8 cellular contexts compared by ENCODE assay signal in the genomic region with DNA sequence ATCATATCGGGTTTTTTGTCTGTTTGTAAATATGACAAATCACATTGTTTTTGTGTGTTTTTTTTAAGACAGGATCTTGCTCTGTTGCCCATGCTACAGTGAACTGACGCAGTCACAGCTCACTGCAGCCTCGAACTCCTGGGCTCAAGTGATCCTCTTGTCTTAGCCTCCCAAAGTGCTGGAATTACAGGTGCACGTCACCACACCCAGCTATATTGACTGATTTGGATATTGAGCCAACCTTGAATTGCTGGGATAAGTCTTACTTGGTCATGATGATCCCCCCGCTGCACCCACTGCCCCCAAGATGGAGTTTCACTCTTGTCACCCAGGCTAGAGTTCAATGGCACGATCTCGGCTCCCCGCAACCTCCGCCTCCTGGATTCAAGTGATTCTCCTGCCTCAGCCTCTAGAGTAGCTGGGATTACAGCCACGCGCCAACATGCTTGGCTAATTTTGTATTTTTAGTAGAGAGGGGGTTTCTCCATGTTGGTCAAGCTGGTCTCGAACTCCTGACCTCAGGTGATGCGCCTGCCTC.
DNase-seq lines count a peak whose midpoint lies in the region; ATAC-seq, FAIRE-seq and TF ChIP-seq lines count a peak whose summit lies in the region.
"Not testable (repeated sequence)": the region's sequence is repeated elsewhere in the genome, so short reads cannot be mapped to it uniquely, and the experiment has no call there.

No MANE protein-coding gene starts in this region.

- intact Hi-C loops in activated CD4-positive, alpha-beta T cell treated with anti-CD3 and anti-CD28 coated beads for 36 hours (cut with DNase I, micrococcal nuclease); kidney (cut with DNase I): not testable (repeated sequence)

- TF ChIP-seq CTCF in kidney (IDR thresholded peaks at IDR 0.05; ENCODE audit: borderline replicate concordance, extremely low read depth, insufficient read depth): not testable (repeated sequence)

- not testable (repeated sequence) for H3K4me3 Mint-ChIP-seq in activated CD4-positive, alpha-beta T cell treated with anti-CD3 and anti-CD28 coated beads for 36 hours; activated T-cell treated with anti-CD3 and anti-CD28 coated beads, Interleukin-2, amount 50 U/mL, for 24 hours
- H3K4me3 Mint-ChIP-seq in central memory CD8-positive, alpha-beta T cell: peak overlapping the region; percentile 42
- H3K4me3 Mint-ChIP-seq in stimulated activated naive B cell treated with anti-CD40 and anti-IgM and Interleukin-4, amounts not matched to agents 10 μg/mL and 1 μg/mL and 100 μg/mL, for 72 hours: peak overlapping the region in 1 of 2 donors; percentile 29

- FAIRE-seq in GM12892 (lab: Jason Lieb, UNC): peak; percentile 69
- FAIRE-seq in kidney (lab: Jason Lieb, UNC): not testable (repeated sequence)

- ATAC-seq in activated CD4-positive, alpha-beta T cell treated with anti-CD3 and anti-CD28 coated beads for 36 hours; activated naive CD4-positive, alpha-beta T cell treated with anti-CD3 and anti-CD28 coated beads, Interleukin-2, amount 50 U/mL, for 72 hours; central memory CD8-positive, alpha-beta T cell (replicated peaks; ENCODE audit: extremely low read depth, poor library complexity, severe bottlenecking); stimulated activated naive B cell treated with anti-CD40 and anti-IgM and Interleukin-4, amounts not matched to agents 10 μg/mL and 1 μg/mL and 100 μg/mL, for 72 hours (replicated peaks): not testable (repeated sequence)

- POLR2A ChIA-PET in activated CD4-positive, alpha-beta T cell treated with anti-CD3 and anti-CD28 coated beads for 36 hours (lab: Charles Lee): not testable (repeated sequence)

- not testable (repeated sequence) for H3K27me3 ChIP-seq in BLaER1

- CTCF ChIA-PET in activated CD4-positive, alpha-beta T cell treated with anti-CD3 and anti-CD28 coated beads for 36 hours (lab: Charles Lee): not testable (repeated sequence)

- H3K9ac ChIP-seq in BLaER1; kidney (ENCODE audit: low read length in 2 of 2): not testable (repeated sequence)

- peaks cover 22% of the 10 kb centered on the region for H3K9me3 Mint-ChIP-seq in activated CD4-positive, alpha-beta T cell treated with anti-CD3 and anti-CD28 coated beads for 36 hours (ENCODE audit: low read depth)
- H3K9me3 Mint-ChIP-seq in activated T-cell treated with anti-CD3 and anti-CD28 coated beads, Interleukin-2, amount 50 U/mL, for 24 hours: peaks cover 15% of the 10 kb centered on the region
- peaks cover 6 to 12% of the 10 kb centered on the region in 2 donors for H3K9me3 Mint-ChIP-seq in activated naive CD4-positive, alpha-beta T cell treated with anti-CD3 and anti-CD28 coated beads, Interleukin-2, amount 50 U/mL, for 72 hours
- not testable (repeated sequence) for H3K9me3 Mint-ChIP-seq in central memory CD8-positive, alpha-beta T cell
- H3K9me3 Mint-ChIP-seq in stimulated activated naive B cell treated with anti-CD40 and anti-IgM and Interleukin-4, amounts not matched to agents 10 μg/mL and 1 μg/mL and 100 μg/mL, for 72 hours: peaks cover 8 to 10% of the 10 kb centered on the region in 2 donors

- peaks cover 95% of the 10 kb centered on the region for H3K4me1 Mint-ChIP-seq in activated CD4-positive, alpha-beta T cell treated with anti-CD3 and anti-CD28 coated beads for 36 hours
- peaks cover 99% of the 10 kb centered on the region for H3K4me1 Mint-ChIP-seq in activated T-cell treated with anti-CD3 and anti-CD28 coated beads, Interleukin-2, amount 50 U/mL, for 24 hours (ENCODE audit: low read depth)
- peaks cover 91% of the 10 kb centered on the region for H3K4me1 Mint-ChIP-seq in central memory CD8-positive, alpha-beta T cell
- peaks cover 61 to 91% of the 10 kb centered on the region in 2 donors for H3K4me1 Mint-ChIP-seq in stimulated activated naive B cell treated with anti-CD40 and anti-IgM and Interleukin-4, amounts not matched to agents 10 μg/mL and 1 μg/mL and 100 μg/mL, for 72 hours

- not testable (repeated sequence) for H3K4me2 ChIP-seq in BLaER1

- peaks cover 92% of the 10 kb centered on the region for H3K36me3 Mint-ChIP-seq in activated CD4-positive, alpha-beta T cell treated with anti-CD3 and anti-CD28 coated beads for 36 hours (ENCODE audit: low read depth)
- peaks cover 99% of the 10 kb centered on the region for H3K36me3 Mint-ChIP-seq in activated T-cell treated with anti-CD3 and anti-CD28 coated beads, Interleukin-2, amount 50 U/mL, for 24 hours (ENCODE audit: low read depth)
- H3K36me3 Mint-ChIP-seq in activated naive CD4-positive, alpha-beta T cell treated with anti-CD3 and anti-CD28 coated beads, Interleukin-2, amount 50 U/mL, for 72 hours: peaks cover 73 to 94% of the 10 kb centered on the region in 2 donors
- H3K36me3 Mint-ChIP-seq in central memory CD8-positive, alpha-beta T cell (ENCODE audit: insufficient read depth): peaks cover 71% of the 10 kb centered on the region
- peaks cover 81 to 96% of the 10 kb centered on the region in 2 donors for H3K36me3 Mint-ChIP-seq in stimulated activated naive B cell treated with anti-CD40 and anti-IgM and Interleukin-4, amounts not matched to agents 10 μg/mL and 1 μg/mL and 100 μg/mL, for 72 hours

- peaks cover 95% of the 10 kb centered on the region for H4K20me1 ChIP-seq in BLaER1

- not testable (repeated sequence) for TF ChIP-seq POLR2A in GM12892 (IDR thresholded peaks at IDR 0.05; ENCODE audit: low read depth, low read length)

- peaks cover 97% of the 10 kb centered on the region for H3K36me3 ChIP-seq in BLaER1
- H3K36me3 ChIP-seq in kidney (ENCODE audit: control insufficient read depth in 1 of 2, insufficient read depth in 2 of 2, low read length in 2 of 2): not testable (repeated sequence)

- not testable (repeated sequence) for DNase-seq in GM12892 (ENCODE audit: insufficient read length); activated CD4-positive, alpha-beta T cell treated with anti-CD3 and anti-CD28 coated beads for 36 hours; activated T-cell treated with anti-CD3 and anti-CD28 coated beads, Interleukin-2, amount 50 U/mL, for 24 hours; activated naive CD4-positive, alpha-beta T cell treated with anti-CD3 and anti-CD28 coated beads, Interleukin-2, amount 50 U/mL, for 72 hours (ENCODE audit: low spot score in 2 of 2); central memory CD8-positive, alpha-beta T cell (ENCODE audit: low spot score in 2 of 2); stimulated activated naive B cell treated with anti-CD40 and anti-IgM and Interleukin-4, amounts not matched to agents 10 μg/mL and 1 μg/mL and 100 μg/mL, for 72 hours
- peak; percentile 71 for DNase-seq in kidney

- H3K27me3 Mint-ChIP-seq in activated CD4-positive, alpha-beta T cell treated with anti-CD3 and anti-CD28 coated beads for 36 hours; activated T-cell treated with anti-CD3 and anti-CD28 coated beads, Interleukin-2, amount 50 U/mL, for 24 hours; central memory CD8-positive, alpha-beta T cell; stimulated activated naive B cell treated with anti-CD40 and anti-IgM and Interleukin-4, amounts not matched to agents 10 μg/mL and 1 μg/mL and 100 μg/mL, for 72 hours: not testable (repeated sequence)

- not testable (repeated sequence) for H3K27ac ChIP-seq in BLaER1; kidney (ENCODE audit: low read depth in 2 of 2, low read length in 2 of 2)

- H3K4me3 ChIP-seq in BLaER1: 0 out of 2 replicates have a peak overlapping the region, but pooled peaks have one; percentile 29
- not testable (repeated sequence) for H3K4me3 ChIP-seq in kidney (ENCODE audit: low read length in 2 of 2)

- peak overlapping the region; percentile 73 for H3K27ac Mint-ChIP-seq in activated CD4-positive, alpha-beta T cell treated with anti-CD3 and anti-CD28 coated beads for 36 hours
- peak overlapping the region; percentile 87 for H3K27ac Mint-ChIP-seq in activated T-cell treated with anti-CD3 and anti-CD28 coated beads, Interleukin-2, amount 50 U/mL, for 24 hours
- H3K27ac Mint-ChIP-seq in activated naive CD4-positive, alpha-beta T cell treated with anti-CD3 and anti-CD28 coated beads, Interleukin-2, amount 50 U/mL, for 72 hours: peak overlapping the region; percentile 32 to 52
- H3K27ac Mint-ChIP-seq in central memory CD8-positive, alpha-beta T cell (ENCODE audit: low read depth): peak overlapping the region; percentile 93
- peak overlapping the region; percentile 67 for H3K27ac Mint-ChIP-seq in stimulated activated naive B cell treated with anti-CD40 and anti-IgM and Interleukin-4, amounts not matched to agents 10 μg/mL and 1 μg/mL and 100 μg/mL, for 72 hours

- H3K4me1 ChIP-seq in BLaER1: peaks cover 64% of the 10 kb centered on the region
- H3K4me1 ChIP-seq in kidney (ENCODE audit: control insufficient read depth in 1 of 2, insufficient read depth in 1 of 2, low read depth in 1 of 2, low read length in 2 of 2): not testable (repeated sequence)

- H3K9me3 ChIP-seq in BLaER1: peaks cover 52% of the 10 kb centered on the region
- H3K9me3 ChIP-seq in kidney (ENCODE audit: control insufficient read depth in 1 of 2, low read length in 2 of 2): not testable (repeated sequence)

Comparison
In these comparisons a context has a peak if more than half of its experiments do, and no peak if none do; other contexts are left out.
1. H3K27ac Mint-ChIP-seq: peak in every context shown above with its lines; median percentile 93 in central memory CD8-positive, alpha-beta T cell; 87 in activated T-cell treated with anti-CD3 and anti-CD28 coated beads, Interleukin-2, amount 50 U/mL, for 24 hours; 73 in activated CD4-positive, alpha-beta T cell treated with anti-CD3 and anti-CD28 coated beads for 36 hours; 67 in stimulated activated naive B cell treated with anti-CD40 and anti-IgM and Interleukin-4, amounts not matched to agents 10 μg/mL and 1 μg/mL and 100 μg/mL, for 72 hours; 42 in activated naive CD4-positive, alpha-beta T cell treated with anti-CD3 and anti-CD28 coated beads, Interleukin-2, amount 50 U/mL, for 72 hours.